Comparison of ENCODE assay signal across 9 cellular contexts in genomic region chr3:122055215-122055614, GRCh38. TPM values are rescaled to one million over a fixed set of nuclear protein-coding genes. Genes with fewer than 3 reads are reported as not detected.
DNase-seq lines count a peak whose midpoint lies in the region; ATAC-seq and TF ChIP-seq lines count a peak whose summit lies in the region.
"Had no signal": no experiment of that assay in that cellular context is flagged by ENCODE, and none has a peak within 500 bp of the region (broad histone marks: within the 10 kb centered on the region; RNA-seq: fewer than 3 reads in every experiment).

Gene CD86 (plus strand): TSS chr3:122055362. CDS start chr3:122055490, 128 bp downstream.

- TF ChIP-seq CTCF in GM12864 (IDR thresholded peaks at IDR 0.05; ENCODE audit: low read depth, low read length, missing control alignments) = no peak
- TF ChIP-seq CTCF in left ventricle myocardium inferior (IDR thresholded peaks at IDR 0.05; ENCODE audit: borderline replicate concordance) = no peak
- TF ChIP-seq CTCF in tibial nerve (IDR thresholded peaks at IDR 0.05) = no peak

- no peaks in the 10 kb centered on the region for H3K4me1 ChIP-seq in left ventricle myocardium inferior
- no peaks in the 10 kb centered on the region for H3K4me1 ChIP-seq in tibial nerve

- H3K4me3 ChIP-seq in GM12864 (ENCODE audit: low read depth, low read length) (peak within 1 kb of the TSS; percentile 56), left ventricle myocardium inferior (peak within 1 kb of the TSS; percentile 22), tibial nerve (peak within 1 kb of the TSS in 2 of 4 donors; percentile 30 to 31)

- DNase-seq in GM12864 (ENCODE audit: low read depth) (peak; percentile 89), left ventricle myocardium inferior (no peak), ureter (ENCODE audit: low spot score) (no peak), NCI-H2029 (lab: John Stamatoyannopoulos, UW) (no peak), tibial nerve (ENCODE audit: low spot score in 2 of 2) (no peak)
- no peak for DNase-seq in activated CD8-positive, alpha-beta memory T cell treated with anti-CD3 and anti-CD28 coated beads for 24 hours

- H3K36me3 ChIP-seq in left ventricle myocardium inferior = no peaks in the 10 kb centered on the region
- no peaks in the 10 kb centered on the region for H3K36me3 ChIP-seq in tibial nerve

- H3K27me3 ChIP-seq in left ventricle myocardium inferior (ENCODE audit: low read depth) (no peaks in the 10 kb centered on the region), tibial nerve (no peaks in the 10 kb centered on the region)

- intact Hi-C loops in left ventricle myocardium inferior (cut with micrococcal nuclease) = no loop called here

- no peak for TF ChIP-seq POLR2A in tibial nerve (IDR thresholded peaks at IDR 0.05)

- H3K27ac ChIP-seq in left ventricle myocardium inferior (replicated peaks) (peak within 1 kb of the TSS; percentile 15), tibial nerve (no peak within 1 kb of the TSS)

- TF ChIP-seq EP300 in tibial nerve (IDR thresholded peaks at IDR 0.05) = peak in 1 of 2 donors; percentile 43

- peaks cover 8% of the 10 kb centered on the region for H3K9me3 ChIP-seq in left ventricle myocardium inferior (replicated peaks)
- no peaks in the 10 kb centered on the region for H3K9me3 ChIP-seq in tibial nerve

- WGBS in tibial nerve, 2 donors = 43 to 45% methylated on average over 3 of the region's 3 CpGs

- ATAC-seq in GM21447 (IDR thresholded peaks at IDR 0.05; ENCODE audit: unreplicated experiment) (peak; percentile 80), HG03571 (IDR thresholded peaks at IDR 0.05; ENCODE audit: unreplicated experiment) (peak; percentile 89)

RNA-seq across cellular contexts. Expression of gene CD86, which starts in this region (rescaled TPM):
- total RNA-seq in left ventricle myocardium inferior (3.6 TPM), ureter (3.0 TPM), tibial nerve (10 to 100 TPM in 2 of 4 donors, 1 to 10 TPM in 2; 5.7 to 10.9 (median 8.4) TPM)
- total RNA-seq: lung microvascular endothelial cell had no signal
